In the genomic region with DNA sequence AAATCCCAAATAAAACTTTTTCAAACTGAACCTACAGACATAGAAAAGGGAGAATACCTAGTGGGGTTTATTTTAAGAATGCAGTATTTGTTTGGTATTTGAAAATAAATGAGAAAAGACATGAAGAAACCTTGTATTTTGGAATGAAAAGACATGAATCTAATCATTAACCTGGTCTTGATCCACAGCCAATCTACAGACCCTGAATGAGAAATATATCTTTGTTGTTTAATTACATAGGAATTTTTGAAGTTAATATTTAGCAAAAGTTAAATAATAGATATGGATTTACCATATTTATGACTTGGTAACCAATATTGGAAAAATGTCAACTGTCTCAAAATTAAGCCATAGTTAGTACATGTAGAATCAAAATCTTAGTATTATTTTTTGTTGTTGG, we compare ENCODE assay signal across 39 cellular contexts.
"Had no signal": no experiment of that assay in that cellular context is flagged by ENCODE, and none has a peak within 500 bp of the region (broad histone marks: within the 10 kb centered on the region; RNA-seq: fewer than 3 reads in every experiment).

No MANE protein-coding gene starts in this region.

- H3K4me1 ChIP-seq: adrenal gland, ascending aorta, body of pancreas, breast epithelium had no signal

- H3K27ac ChIP-seq: adrenal gland, ascending aorta, body of pancreas, brain microvascular endothelial cell, breast epithelium, cardiac muscle cell had no signal

- H3K27ac Mint-ChIP-seq: activated naive CD4-positive, alpha-beta T cell treated with anti-CD3 and anti-CD28 coated beads for 36 hours; activated naive CD4-positive, alpha-beta T cell treated with anti-CD3 and anti-CD28 coated beads, Interleukin-2, amount 10 ng/mL, durations not matched to agents 7 days and 5 days; activated naive CD4-positive, alpha-beta T cell treated with anti-CD3 and anti-CD28 coated beads, Interleukin-2, amount 50 U/mL, for 24 hours; activated naive CD4-positive, alpha-beta T cell treated with anti-CD3 and anti-CD28 coated beads, Interleukin-2, amount 50 U/mL, for 72 hours; activated naive CD8-positive, alpha-beta T cell; activated naive CD8-positive, alpha-beta T cell treated with anti-CD3 and anti-CD28 coated beads for 36 hours; activated naive CD8-positive, alpha-beta T cell treated with anti-CD3 and anti-CD28 coated beads, Interleukin-2, amount 10 ng/mL, durations not matched to agents 7 days and 5 days; activated naive CD8-positive, alpha-beta T cell treated with anti-CD3 and anti-CD28 coated beads, Interleukin-2, amount 50 U/mL, for 24 hours; activated T-cell treated with anti-CD3 and anti-CD28 coated beads, Interleukin-2, amount 50 U/mL, for 24 hours; activated T-cell treated with anti-CD3 and anti-CD28 coated beads, Interleukin-2, amount 50 U/mL, for 72 hours; activated T-helper 1 cell treated with anti-CD3 and anti-CD28 coated beads, Interleukin-12 subunit alpha, Interleukin-12 subunit beta, Interleukin-2, Interleukin-4 antibody, amounts not matched to agents 30 ng/mL and 10 ng/mL and 1 ng/mL, durations not matched to agents 14 hours and 24 hours and 36 hours; activated T-helper 17 cell treated with anti-CD3 and anti-CD28 coated beads, Interleukin-2, amount 50 U/mL, for 72 hours; activated T-helper 2 cell treated with anti-CD3 and anti-CD28 coated beads, Interferon-gamma antibody, Interleukin-2, Interleukin-4, amounts not matched to agents 10 μg/mL and 5 μg/mL and 100 μg/mL, durations not matched to agents 14 hours and 24 hours and 36 hours; brain had no signal

- DNase-seq: activated effector memory CD4-positive, alpha-beta T cell treated with anti-CD3 and anti-CD28 coated beads, Interleukin-2, amount 50 U/mL, for 16 hours; activated effector memory CD4-positive, alpha-beta T cell treated with Interleukin-2 at 50 U/mL for 16 hours; activated gamma-delta T cell; activated gamma-delta T cell treated with Interleukin-2 at 50 U/mL for 16 hours; activated naive CD4-positive, alpha-beta T cell; activated naive CD4-positive, alpha-beta T cell treated with anti-CD3 and anti-CD28 coated beads for 36 hours; activated naive CD4-positive, alpha-beta T cell treated with anti-CD3 and anti-CD28 coated beads, Interleukin-2, amount 10 ng/mL, durations not matched to agents 7 days and 5 days; activated naive CD4-positive, alpha-beta T cell treated with anti-CD3 and anti-CD28 coated beads, Interleukin-2, amount 50 U/mL, for 16 hours; activated naive CD4-positive, alpha-beta T cell treated with Interleukin-2 at 50 U/mL for 16 hours; activated naive CD8-positive, alpha-beta T cell treated with anti-CD3 and anti-CD28 coated beads for 36 hours; activated naive CD8-positive, alpha-beta T cell treated with anti-CD3 and anti-CD28 coated beads, Interleukin-2, amount 10 ng/mL, durations not matched to agents 7 days and 5 days; activated naive CD8-positive, alpha-beta T cell treated with anti-CD3 and anti-CD28 coated beads, Interleukin-2, amount 50 U/mL, for 24 hours; activated T-cell treated with anti-CD3 and anti-CD28 coated beads, Interleukin-2, amount 50 U/mL, for 1 hour; activated T-cell treated with anti-CD3 and anti-CD28 coated beads, Interleukin-2, amount 50 U/mL, for 24 hours; activated T-cell treated with anti-CD3 and anti-CD28 coated beads, Interleukin-2, amount 50 U/mL, for 4 hours; activated T-cell treated with anti-CD3 and anti-CD28 coated beads, Interleukin-2, amount 50 U/mL, for 48 hours; activated T-cell treated with anti-CD3 and anti-CD28 coated beads, Interleukin-2, amount 50 U/mL, for 72 hours; adrenal gland; amniotic stem cell; amygdala; anterior cingulate cortex; aorta; body of pancreas; brain microvascular endothelial cell; caudate nucleus; central memory CD4-positive, alpha-beta T cell; cerebellar nuclear complex had no signal

- H3K4me3 ChIP-seq: adrenal gland, ascending aorta, body of pancreas, breast epithelium, cardiac muscle cell had no signal

- H3K9me3 ChIP-seq: adrenal gland, ascending aorta, body of pancreas had no signal

- H3K9me3 Mint-ChIP-seq: activated naive CD4-positive, alpha-beta T cell treated with anti-CD3 and anti-CD28 coated beads for 36 hours; activated naive CD4-positive, alpha-beta T cell treated with anti-CD3 and anti-CD28 coated beads, Interleukin-2, amount 10 ng/mL, durations not matched to agents 7 days and 5 days; activated naive CD4-positive, alpha-beta T cell treated with anti-CD3 and anti-CD28 coated beads, Interleukin-2, amount 50 U/mL, for 24 hours; activated naive CD4-positive, alpha-beta T cell treated with anti-CD3 and anti-CD28 coated beads, Interleukin-2, amount 50 U/mL, for 72 hours; activated naive CD8-positive, alpha-beta T cell treated with anti-CD3 and anti-CD28 coated beads for 36 hours; activated naive CD8-positive, alpha-beta T cell treated with anti-CD3 and anti-CD28 coated beads, Interleukin-2, amount 10 ng/mL, durations not matched to agents 7 days and 5 days; activated naive CD8-positive, alpha-beta T cell treated with anti-CD3 and anti-CD28 coated beads, Interleukin-2, amount 50 U/mL, for 24 hours; activated T-cell treated with anti-CD3 and anti-CD28 coated beads, Interleukin-2, amount 50 U/mL, for 24 hours; activated T-cell treated with anti-CD3 and anti-CD28 coated beads, Interleukin-2, amount 50 U/mL, for 4 hours; activated T-helper 1 cell treated with anti-CD3 and anti-CD28 coated beads, Interleukin-12 subunit alpha, Interleukin-12 subunit beta, Interleukin-2, Interleukin-4 antibody, amounts not matched to agents 30 ng/mL and 10 ng/mL and 1 ng/mL, durations not matched to agents 14 hours and 24 hours and 36 hours; activated T-helper 17 cell treated with anti-CD3 and anti-CD28 coated beads, Interleukin-2, amount 50 U/mL, for 72 hours; activated T-helper 2 cell treated with anti-CD3 and anti-CD28 coated beads, Interferon-gamma antibody, Interleukin-2, Interleukin-4, amounts not matched to agents 10 μg/mL and 5 μg/mL and 100 μg/mL, durations not matched to agents 14 hours and 24 hours and 36 hours; central memory CD8-positive, alpha-beta T cell had no signal

- H3K27me3 ChIP-seq: adrenal gland, ascending aorta, body of pancreas, brain microvascular endothelial cell, cardiac muscle cell had no signal

- H3K4me3 Mint-ChIP-seq: activated naive CD4-positive, alpha-beta T cell treated with anti-CD3 and anti-CD28 coated beads for 36 hours; activated naive CD4-positive, alpha-beta T cell treated with anti-CD3 and anti-CD28 coated beads, Interleukin-2, amount 10 ng/mL, durations not matched to agents 7 days and 5 days; activated naive CD4-positive, alpha-beta T cell treated with anti-CD3 and anti-CD28 coated beads, Interleukin-2, amount 50 U/mL, for 24 hours; activated naive CD8-positive, alpha-beta T cell; activated naive CD8-positive, alpha-beta T cell treated with anti-CD3 and anti-CD28 coated beads for 36 hours; activated naive CD8-positive, alpha-beta T cell treated with anti-CD3 and anti-CD28 coated beads, Interleukin-2, amount 10 ng/mL, durations not matched to agents 7 days and 5 days; activated naive CD8-positive, alpha-beta T cell treated with anti-CD3 and anti-CD28 coated beads, Interleukin-2, amount 50 U/mL, for 24 hours; activated T-cell treated with anti-CD3 and anti-CD28 coated beads, Interleukin-2, amount 50 U/mL, for 24 hours; activated T-cell treated with anti-CD3 and anti-CD28 coated beads, Interleukin-2, amount 50 U/mL, for 4 hours; activated T-cell treated with anti-CD3 and anti-CD28 coated beads, Interleukin-2, amount 50 U/mL, for 72 hours; activated T-helper 1 cell treated with anti-CD3 and anti-CD28 coated beads, Interleukin-12 subunit alpha, Interleukin-12 subunit beta, Interleukin-2, Interleukin-4 antibody, amounts not matched to agents 30 ng/mL and 10 ng/mL and 1 ng/mL, durations not matched to agents 14 hours and 24 hours and 36 hours; activated T-helper 17 cell treated with anti-CD3 and anti-CD28 coated beads, Interleukin-2, amount 50 U/mL, for 72 hours; brain; central memory CD8-positive, alpha-beta T cell had no signal

- H3K27me3 Mint-ChIP-seq: activated naive CD4-positive, alpha-beta T cell treated with anti-CD3 and anti-CD28 coated beads, Interleukin-2, amount 10 ng/mL, durations not matched to agents 7 days and 5 days; activated naive CD4-positive, alpha-beta T cell treated with anti-CD3 and anti-CD28 coated beads, Interleukin-2, amount 50 U/mL, for 24 hours; activated naive CD8-positive, alpha-beta T cell; activated naive CD8-positive, alpha-beta T cell treated with anti-CD3 and anti-CD28 coated beads for 36 hours; activated naive CD8-positive, alpha-beta T cell treated with anti-CD3 and anti-CD28 coated beads, Interleukin-2, amount 10 ng/mL, durations not matched to agents 7 days and 5 days; activated naive CD8-positive, alpha-beta T cell treated with anti-CD3 and anti-CD28 coated beads, Interleukin-2, amount 50 U/mL, for 24 hours; activated T-helper 17 cell treated with anti-CD3 and anti-CD28 coated beads, Interleukin-2, amount 50 U/mL, for 72 hours; central memory CD8-positive, alpha-beta T cell had no signal

- FAIRE-seq: bronchial epithelial cell had no signal

- H3K4me1 Mint-ChIP-seq: activated naive CD4-positive, alpha-beta T cell treated with anti-CD3 and anti-CD28 coated beads, Interleukin-2, amount 10 ng/mL, durations not matched to agents 7 days and 5 days; activated naive CD4-positive, alpha-beta T cell treated with anti-CD3 and anti-CD28 coated beads, Interleukin-2, amount 50 U/mL, for 24 hours; activated naive CD8-positive, alpha-beta T cell treated with anti-CD3 and anti-CD28 coated beads for 36 hours; activated naive CD8-positive, alpha-beta T cell treated with anti-CD3 and anti-CD28 coated beads, Interleukin-2, amount 10 ng/mL, durations not matched to agents 7 days and 5 days; activated naive CD8-positive, alpha-beta T cell treated with anti-CD3 and anti-CD28 coated beads, Interleukin-2, amount 50 U/mL, for 24 hours; activated T-helper 17 cell treated with anti-CD3 and anti-CD28 coated beads, Interleukin-2, amount 50 U/mL, for 72 hours; brain; central memory CD8-positive, alpha-beta T cell had no signal

- ATAC-seq: activated naive CD4-positive, alpha-beta T cell treated with anti-CD3 and anti-CD28 coated beads, Interleukin-2, amount 50 U/mL, for 72 hours; activated naive CD8-positive, alpha-beta T cell treated with anti-CD3 and anti-CD28 coated beads, Interleukin-2, amount 50 U/mL, for 24 hours; activated T-cell treated with anti-CD3 and anti-CD28 coated beads, Interleukin-2, amount 50 U/mL, for 4 hours; activated T-cell treated with anti-CD3 and anti-CD28 coated beads, Interleukin-2, amount 50 U/mL, for 72 hours; activated T-helper 17 cell treated with anti-CD3 and anti-CD28 coated beads, Interleukin-2, amount 50 U/mL, for 72 hours; body of pancreas had no signal

- H3K36me3 Mint-ChIP-seq: activated naive CD4-positive, alpha-beta T cell treated with anti-CD3 and anti-CD28 coated beads, Interleukin-2, amount 10 ng/mL, durations not matched to agents 7 days and 5 days; activated naive CD4-positive, alpha-beta T cell treated with anti-CD3 and anti-CD28 coated beads, Interleukin-2, amount 50 U/mL, for 24 hours; activated naive CD4-positive, alpha-beta T cell treated with anti-CD3 and anti-CD28 coated beads, Interleukin-2, amount 50 U/mL, for 72 hours; activated naive CD8-positive, alpha-beta T cell; activated naive CD8-positive, alpha-beta T cell treated with anti-CD3 and anti-CD28 coated beads for 36 hours; activated naive CD8-positive, alpha-beta T cell treated with anti-CD3 and anti-CD28 coated beads, Interleukin-2, amount 10 ng/mL, durations not matched to agents 7 days and 5 days; brain had no signal

- H3K36me3 ChIP-seq: adrenal gland, ascending aorta, brain microvascular endothelial cell, breast epithelium, cardiac muscle cell had no signal
